33 cellular contexts compared by ENCODE assay signal in genomic region chr6:81480139-81480538, GRCh38.
DNase-seq lines count a peak whose midpoint lies in the region; ATAC-seq and TF ChIP-seq lines count a peak whose summit lies in the region.
"Had no signal": no experiment of that assay in that cellular context is flagged by ENCODE, and none has a peak within 500 bp of the region (broad histone marks: within the 10 kb centered on the region; RNA-seq: fewer than 3 reads in every experiment).

No MANE protein-coding gene starts in this region.

- TF ChIP-seq CTCF in foreskin fibroblast (IDR thresholded peaks at IDR 0.05; ENCODE audit: low read depth, low read length), result no peak

- ATAC-seq in GM18868 (IDR thresholded peaks at IDR 0.05; ENCODE audit: unreplicated experiment), result no peak
- no peak for ATAC-seq in HG03135 (IDR thresholded peaks at IDR 0.05; ENCODE audit: unreplicated experiment)
- ATAC-seq: activated CD8-positive, alpha-beta T cell treated with anti-CD3 and anti-CD28 coated beads for 36 hours; foreskin keratinocyte; right lobe of liver had no signal

- H3K4me3 ChIP-seq in foreskin fibroblast (ENCODE audit: low read depth in 1 of 2, low read length in 2 of 2), result no peak overlapping the region
- H3K4me3 ChIP-seq: adrenal gland; BLaER1 treated with 17β-estradiol and CSF1 and Interleukin-3, amounts not matched to agents 10 nM and 100 nM; colonic mucosa; MG63; right lobe of liver; tibial artery had no signal

- peak; percentile 48 for DNase-seq in HT-29 (ENCODE audit: low spot score)
- DNase-seq in astrocyte of the hippocampus (ENCODE audit: low read depth, low spot score), result peak; percentile 28
- DNase-seq in foreskin fibroblast, result peak; percentile 40 to 72
- DNase-seq in T-helper 9 cell, result no peak
- no peak for DNase-seq in medulla oblongata (ENCODE audit: extremely low spot score)
- DNase-seq: activated CD8-positive, alpha-beta memory T cell treated with anti-CD3 and anti-CD28 coated beads, Interleukin-2, amount 50 U/mL, for 48 hours; activated CD8-positive, alpha-beta T cell treated with anti-CD3 and anti-CD28 coated beads for 36 hours; activated naive CD4-positive, alpha-beta T cell treated with Interleukin-2 at 50 U/mL for 16 hours; adrenal gland; Caco-2; colonic mucosa; DMS79 treated with DMSO at 0.1 percent for 48 hours; effector memory CD4-positive, alpha-beta T cell; erythroblast; GOT3; head of caudate nucleus; KG1; kidney; MG63; midbrain; naive B cell; NCI-H1105; NCI-H187; NCI-H526; NK-92 treated with Interleukin-12 subunit alpha and Interleukin-12 subunit beta, amount 100 ng/mL, for 24 hours; right lobe of liver; SHP77; stimulated activated CD4-positive, alpha-beta T cell treated with anti-CD3 and anti-CD28 coated beads, Interleukin-4, amount 100 ng/mL, for 24 hours; tibial artery had no signal

Comparison
In these comparisons a context has a peak if more than half of its experiments do, and no peak if none do; other contexts are left out.
1. DNase-seq: peak in HT-29 (single experiment), astrocyte of the hippocampus (single experiment) and foreskin fibroblast (2 of 2); none in T-helper 9 cell (single experiment) and medulla oblongata (single experiment).